8 cellular contexts compared by ENCODE assay signal in genomic region chr22:24182574-24183246, GRCh38. TPM values are rescaled to one million over a fixed set of nuclear protein-coding genes. Genes with fewer than 3 reads are reported as not detected.
DNase-seq lines count a peak whose midpoint lies in the region; ATAC-seq and TF ChIP-seq lines count a peak whose summit lies in the region.
"Not testable (repeated sequence)": the region's sequence is repeated elsewhere in the genome, so short reads cannot be mapped to it uniquely, and the experiment has no call there.

No MANE protein-coding gene starts in this region.

- BruUV-seq in PC-3 (replicated peaks; lab: Mats Ljungman, UMichigan): not testable (repeated sequence)

- not testable (repeated sequence) for H4K20me1 ChIP-seq in PC-3 (ENCODE audit: low read length)

- H3K36me3 Mint-ChIP-seq in endodermal cell (ENCODE audit: low read depth); neural crest cell (ENCODE audit: low read depth); type B pancreatic cell: not testable (repeated sequence)

- not testable (repeated sequence) for H3K9me3 Mint-ChIP-seq in endodermal cell, neural crest cell, type B pancreatic cell

- not testable (repeated sequence) for H3K9ac ChIP-seq in PC-3 (ENCODE audit: low read length); endodermal cell (ENCODE audit: extremely low read depth, low read length, poor library complexity, severe bottlenecking)

- POLR2A ChIA-PET in PC-3 (lab: Charles Lee; ENCODE audit: unreplicated experiment): not testable (repeated sequence)

- H3F3A ChIP-seq in PC-3 (ENCODE audit: low read length, unreplicated experiment): not testable (repeated sequence)

- H3K4me3 ChIP-seq in HFF-Myc (replicated peaks; ENCODE audit: low read depth, low read length); PC-3 (ENCODE audit: low read length); endodermal cell (ENCODE audit: low read length); heart right ventricle: not testable (repeated sequence)

- not testable (repeated sequence) for H2AFZ ChIP-seq in PC-3 (ENCODE audit: low read length)

- intact Hi-C loops in PC-3 (cut with micrococcal nuclease): not testable (repeated sequence)
- intact Hi-C loops in heart right ventricle (cut with DNase I): loop anchor here in 2 of 10 donors (10.0 kb wide), 1 partner anchor 342 kb away; no protein-coding TSS in a partner anchor

- H3K4me2 ChIP-seq in PC-3 (ENCODE audit: low read length): not testable (repeated sequence)

- ATAC-seq in PC-3: not testable (repeated sequence)
- peak in 1 of 8 donors; percentile 35 for ATAC-seq in heart right ventricle

- not testable (repeated sequence) for H3K27ac ChIP-seq in PC-3 (ENCODE audit: low read length); endodermal cell (ENCODE audit: low read depth, low read length); heart right ventricle

- 83 to 86% methylated on average over 9 to 17 of the region's 18 CpGs for WGBS in endodermal cell (ENCODE audit: insufficient coverage in 1 of 2, insufficient read length in 1 of 2), 2 experiments
- 83 to 85% methylated on average over 18 of the region's 18 CpGs for WGBS in heart right ventricle, 2 donors

- not testable (repeated sequence) for H3K27me3 ChIP-seq in PC-3 (ENCODE audit: low read length); endodermal cell (ENCODE audit: control insufficient read depth, insufficient read depth, low read length, poor library complexity, severe bottlenecking); heart right ventricle

- not testable (repeated sequence) for H3K4me1 Mint-ChIP-seq in endodermal cell; neural crest cell; type B pancreatic cell (ENCODE audit: unreplicated experiment)

- TF ChIP-seq CTCF in HFF-Myc (IDR thresholded peaks at IDR 0.05; ENCODE audit: low read depth, low read length, missing control alignments) (peak; percentile 28), PC-3 (conservative IDR thresholded peaks at IDR 0.05; ENCODE audit: low read depth, low read length) (0 out of 2 replicates have a peak, but pooled peaks have one; percentile 20), endodermal cell (conservative IDR thresholded peaks at IDR 0.05) (peak; percentile 69), heart right ventricle (IDR thresholded peaks at IDR 0.05) (peak in 8 of 9 donors; percentile 13 to 47 (median 30)), neural crest cell (conservative IDR thresholded peaks at IDR 0.05) (peak; percentile 35), type B pancreatic cell (conservative IDR thresholded peaks at IDR 0.05) (peak; percentile 54)

- H3K79me2 ChIP-seq in PC-3 (ENCODE audit: low read length): not testable (repeated sequence)

- not testable (repeated sequence) for H3K4me1 ChIP-seq in PC-3 (ENCODE audit: insufficient read depth, low read length); endodermal cell (ENCODE audit: control insufficient read depth, insufficient read depth, low read length)
- H3K4me1 ChIP-seq in heart right ventricle: peaks cover 7 to 44% (median 25%) of the 10 kb centered on the region in 9 donors

- not testable (repeated sequence) for H3K36me3 ChIP-seq in PC-3 (ENCODE audit: low read depth, low read length); endodermal cell (ENCODE audit: control insufficient read depth, insufficient read depth, low read length)
- peaks cover 0 to 15% (median 0%) of the 10 kb centered on the region in 9 donors for H3K36me3 ChIP-seq in heart right ventricle

- not testable (repeated sequence) for H3K4me3 Mint-ChIP-seq in endodermal cell, neural crest cell, type B pancreatic cell

- peak; percentile 36 for DNase-seq in DMS 273 (lab: John Stamatoyannopoulos, UW; ENCODE audit: unreplicated experiment)
- DNase-seq in HFF-Myc (ENCODE audit: extremely low read depth, low read depth); PC-3; heart right ventricle; neural crest cell (ENCODE audit: low read depth, low spot score); type B pancreatic cell (ENCODE audit: extremely low spot score, unreplicated experiment): not testable (repeated sequence)
- peak; percentile 8 for DNase-seq in activated naive CD4-positive, alpha-beta T cell treated with anti-CD3 and anti-CD28 coated beads, Interleukin-2, amount 50 U/mL, for 16 hours
- peak; percentile 70 for DNase-seq in endodermal cell

- not testable (repeated sequence) for H3K27ac Mint-ChIP-seq in endodermal cell; neural crest cell (ENCODE audit: unreplicated experiment); type B pancreatic cell

- H3K27me3 Mint-ChIP-seq in endodermal cell (ENCODE audit: insufficient read depth); neural crest cell (ENCODE audit: low read depth); type B pancreatic cell: not testable (repeated sequence)

- not testable (repeated sequence) for H3K9me3 ChIP-seq in PC-3 (ENCODE audit: low read length); endodermal cell (ENCODE audit: control insufficient read depth, low read length); heart right ventricle

- CTCF ChIA-PET in PC-3 (lab: Charles Lee): not testable (repeated sequence)

- not testable (repeated sequence) for H3K9me2 ChIP-seq in PC-3 (replicated peaks; ENCODE audit: low read length)

RNA-seq across cellular contexts. Expression of gene SUSD2, which starts 1.4 kb away (rescaled TPM):
- 1.3 and 1.6 TPM in 2 replicates for total RNA-seq in PC-3 (2014; rRNA removed)
- total RNA-seq in endodermal cell: 1 to 10 TPM in 1 of 2 donors, under 1 TPM in 1; 0.40 to 1.6 TPM
- 2.9 TPM for polyA plus RNA-seq in endodermal cell (2013, experiment 1 of 2)
- polyA plus RNA-seq in endodermal cell (2013, experiment 2 of 2): 2.2 TPM
- total RNA-seq in heart right ventricle: 1 to 10 TPM in 6 of 10 donors, under 1 TPM in 4; 0.57 to 6.7 (median 1.5) TPM
- polyA plus RNA-seq in heart right ventricle: 1 to 10 TPM; 5.4 to 6.5 TPM
- total RNA-seq in neural crest cell: 0.37 and 0.66 TPM in 2 replicates
- 3.7 and 5.6 TPM in 2 replicates for total RNA-seq in type B pancreatic cell (ENCODE audit: low replicate concordance)
